Comparison of ENCODE assay signal across 8 cellular contexts in the genomic region with DNA sequence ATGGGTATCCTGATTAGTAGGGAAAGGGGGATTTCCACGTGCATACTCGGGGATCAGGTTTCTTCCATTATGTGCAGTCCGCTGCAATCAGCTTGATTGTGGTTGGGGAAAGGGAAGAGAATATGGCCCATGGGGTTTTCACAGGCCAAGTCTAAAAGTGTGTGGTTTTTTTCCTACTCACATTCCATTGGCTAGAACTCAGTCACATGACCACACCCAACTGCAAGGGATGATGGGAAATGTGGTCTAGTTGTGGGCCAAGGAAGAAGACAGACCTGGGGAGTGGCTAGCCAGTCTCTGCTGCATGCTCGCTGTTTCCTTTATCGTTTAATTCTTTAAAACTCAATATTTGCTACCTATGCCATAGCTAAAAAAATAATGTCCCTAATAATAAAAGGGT.
DNase-seq lines count a peak whose midpoint lies in the region; ATAC-seq and TF ChIP-seq lines count a peak whose summit lies in the region.
"Had no signal": no experiment of that assay in that cellular context is flagged by ENCODE, and none has a peak within 500 bp of the region (broad histone marks: within the 10 kb centered on the region; RNA-seq: fewer than 3 reads in every experiment).

No MANE protein-coding gene starts in this region.

- peak; percentile 9 for DNase-seq in G401 (ENCODE audit: low spot score)
- peak; percentile 5 for DNase-seq in HuH-7 (ENCODE audit: low spot score)
- no peak for DNase-seq in RWPE2 (ENCODE audit: low spot score)
- peak; percentile 89 for DNase-seq in iPS DF 6.9 (ENCODE audit: low read depth, low spot score)
- DNase-seq in mucosa of gallbladder (ENCODE audit: low spot score), result no peak
- DNase-seq: Peyer's patch had no signal

- ATAC-seq in RWPE2 (ENCODE audit: low read depth) (peak; percentile 34; the same call in 2 of the 3 replicates), GM18517 (IDR thresholded peaks at IDR 0.05; ENCODE audit: unreplicated experiment) (no peak), GM18519 (IDR thresholded peaks at IDR 0.05; ENCODE audit: low FRiP score, unreplicated experiment) (no peak)

- H3K27ac ChIP-seq in RWPE2 (ENCODE audit: poor library complexity, severe bottlenecking), result no peak overlapping the region
- no peak overlapping the region for H3K27ac ChIP-seq in iPS DF 6.9 (ENCODE audit: low read length)
- H3K27ac ChIP-seq: Peyer's patch had no signal

- H3K9me3 ChIP-seq in RWPE2 (ENCODE audit: severe bottlenecking), result no peaks in the 10 kb centered on the region
- no peaks in the 10 kb centered on the region for H3K9me3 ChIP-seq in iPS DF 6.9 (ENCODE audit: control insufficient read depth, insufficient read depth, low read length)
- H3K9me3 ChIP-seq: Peyer's patch had no signal

- no CpG with 5 or more reads among the region's 5 CpGs for WGBS in iPS DF 6.9 (ENCODE audit: insufficient coverage, insufficient read length)

- in situ Hi-C loops in G401 (cut with HindIII; ENCODE audit: low sequenced_read_pairs), result no loop called here

- no peak overlapping the region for H3K4me3 ChIP-seq in RWPE2 (ENCODE audit: severe bottlenecking)
- no peak overlapping the region for H3K4me3 ChIP-seq in iPS DF 6.9 (ENCODE audit: low read length)
- H3K4me3 ChIP-seq: Peyer's patch had no signal

- H3K27me3 ChIP-seq in RWPE2 (ENCODE audit: insufficient read depth, poor library complexity, severe bottlenecking) (peaks cover 23% of the 10 kb centered on the region), iPS DF 6.9 (ENCODE audit: control insufficient read depth, insufficient read depth, low read length) (no peaks in the 10 kb centered on the region)
- H3K27me3 ChIP-seq: Peyer's patch had no signal

- no peak for TF ChIP-seq CTCF in RWPE2 (IDR thresholded peaks at IDR 0.05; ENCODE audit: poor library complexity, severe bottlenecking)

- H3K4me1 ChIP-seq in RWPE2 (ENCODE audit: insufficient read depth, poor library complexity, severe bottlenecking) (no peaks in the 10 kb centered on the region), iPS DF 6.9 (ENCODE audit: control insufficient read depth, insufficient read depth, low read length) (peaks cover 2% of the 10 kb centered on the region; the same call in 1 of the 2 replicates)
- H3K4me1 ChIP-seq: Peyer's patch had no signal

- H3K36me3 ChIP-seq in RWPE2 (ENCODE audit: low read depth) (no peaks in the 10 kb centered on the region), iPS DF 6.9 (ENCODE audit: control insufficient read depth, insufficient read depth, low read length) (no peaks in the 10 kb centered on the region)
- H3K36me3 ChIP-seq: Peyer's patch had no signal

Comparison
In these comparisons a context has a peak if more than half of its experiments do, and no peak if none do; other contexts are left out.
1. DNase-seq: peak in G401 (single experiment), HuH-7 (single experiment) and iPS DF 6.9 (single experiment); none in RWPE2 (single experiment) and mucosa of gallbladder (single experiment).